ENCODE assay signal across 13 cellular contexts in genomic region chr11:86952221-86952875, GRCh38. TPM values are rescaled to one million over a fixed set of nuclear protein-coding genes. Genes with fewer than 3 reads are reported as not detected.
A peak's percentile ranks its signal among the peaks of the same experiment; 100 is the strongest.
DNase-seq lines count a peak whose midpoint lies in the region; ATAC-seq and TF ChIP-seq lines count a peak whose summit lies in the region.
"Had no signal": no experiment of that assay in that cellular context is flagged by ENCODE, and none has a peak within 500 bp of the region (broad histone marks: within the 10 kb centered on the region; RNA-seq: fewer than 3 reads in every experiment).

No MANE protein-coding gene starts in this region.

- H3K18ac ChIP-seq in trophoblast cell (ENCODE audit: low read length) = no peak overlapping the region

- H2BK12ac ChIP-seq in trophoblast cell (ENCODE audit: low read length) = no peak overlapping the region

- no peak for ATAC-seq in upper lobe of left lung (ENCODE audit: low FRiP score in 2 of 2)

- H3K4me3 Mint-ChIP-seq in osteocyte (ENCODE audit: unreplicated experiment) = peak overlapping the region; percentile 79
- H3K4me3 Mint-ChIP-seq: activated B cell treated with CpG ODN at 0.5 μM for 24 hours; activated naive CD8-positive, alpha-beta T cell treated with anti-CD3 and anti-CD28 coated beads, Interleukin-2, amount 10 ng/mL, durations not matched to agents 7 days and 5 days had no signal

- TF ChIP-seq CTCF in ascending aorta (IDR thresholded peaks at IDR 0.05) = no peak
- no peak for TF ChIP-seq CTCF in fibroblast of the aortic adventitia (IDR thresholded peaks at IDR 0.05; ENCODE audit: insufficient read depth, low read length)
- TF ChIP-seq CTCF in osteocyte (IDR thresholded peaks at IDR 0.05) = no peak
- TF ChIP-seq CTCF in upper lobe of left lung (IDR thresholded peaks at IDR 0.05) = no peak

- WGBS in upper lobe of left lung, 2 donors = 48 to 52% methylated on average over 7 to 8 of the region's 8 CpGs
- WGBS in trophoblast cell (ENCODE audit: extremely low coverage, insufficient coverage, insufficient read length) = no CpG with 5 or more reads among the region's 8 CpGs

- peaks cover 16% of the 10 kb centered on the region for H3K36me3 Mint-ChIP-seq in osteocyte (ENCODE audit: unreplicated experiment)
- H3K36me3 Mint-ChIP-seq: activated naive CD8-positive, alpha-beta T cell treated with anti-CD3 and anti-CD28 coated beads, Interleukin-2, amount 10 ng/mL, durations not matched to agents 7 days and 5 days had no signal

- intact Hi-C loops in ascending aorta (cut with DNase I) = no loop called here

- H3K4me3 ChIP-seq in ascending aorta (peak overlapping the region; percentile 99 to 100), fibroblast of the aortic adventitia (ENCODE audit: low read depth, low read length) (peak overlapping the region; percentile 79), upper lobe of left lung (peak overlapping the region; percentile 57 to 97 (median 87)), trophoblast cell (ENCODE audit: low read depth, low read length) (no peak overlapping the region)

- TF ChIP-seq POLR2A in upper lobe of left lung (IDR thresholded peaks at IDR 0.05) = no peak

- no peak overlapping the region for H2BK120ac ChIP-seq in trophoblast cell (ENCODE audit: insufficient read depth, low read length, poor library complexity)

- H3K27me3 ChIP-seq in ascending aorta (no peaks in the 10 kb centered on the region), upper lobe of left lung (no peaks in the 10 kb centered on the region), trophoblast cell (ENCODE audit: insufficient read depth, low read length) (no peaks in the 10 kb centered on the region)

- no peaks in the 10 kb centered on the region for H3K9me3 Mint-ChIP-seq in osteocyte (ENCODE audit: unreplicated experiment)
- H3K9me3 Mint-ChIP-seq: activated B cell treated with CpG ODN at 0.5 μM for 24 hours; activated naive CD8-positive, alpha-beta T cell treated with anti-CD3 and anti-CD28 coated beads, Interleukin-2, amount 10 ng/mL, durations not matched to agents 7 days and 5 days; CD4-positive, alpha-beta T cell; neural crest cell had no signal

- H3K27ac ChIP-seq in ascending aorta (peak overlapping the region; percentile 93 to 94), upper lobe of left lung (peak overlapping the region; percentile 86 to 96 (median 92)), trophoblast cell (ENCODE audit: low read depth, low read length) (no peak overlapping the region)

- H3K9me3 ChIP-seq in ascending aorta = no peaks in the 10 kb centered on the region
- no peaks in the 10 kb centered on the region for H3K9me3 ChIP-seq in upper lobe of left lung
- H3K9me3 ChIP-seq in trophoblast cell (ENCODE audit: insufficient read depth, low read depth, low read length) = no peaks in the 10 kb centered on the region

- H3K4me2 ChIP-seq in trophoblast cell (ENCODE audit: low read length) = no peak overlapping the region

- H2AFZ ChIP-seq in trophoblast cell (ENCODE audit: insufficient read depth, low read length, poor library complexity) = no peak overlapping the region

- no peak for TF ChIP-seq EP300 in upper lobe of left lung (IDR thresholded peaks at IDR 0.05)

- no peak overlapping the region for H2AK5ac ChIP-seq in trophoblast cell (ENCODE audit: low read length)

- no peak overlapping the region for H3K4ac ChIP-seq in trophoblast cell (ENCODE audit: low read depth, low read length)

- no peak overlapping the region for H4K8ac ChIP-seq in trophoblast cell (ENCODE audit: low read depth, low read length)

- peaks cover 13 to 37% of the 10 kb centered on the region in 2 donors for H3K4me1 ChIP-seq in ascending aorta
- peaks cover 17 to 28% (median 25%) of the 10 kb centered on the region in 4 donors for H3K4me1 ChIP-seq in upper lobe of left lung
- peaks cover 9 to 11% of the 10 kb centered on the region in 2 experiments for H3K4me1 ChIP-seq in trophoblast cell (ENCODE audit: control insufficient read depth in 1 of 2, insufficient read depth in 2 of 2, low read length in 2 of 2)

- no peaks in the 10 kb centered on the region for H3K27me3 Mint-ChIP-seq in osteocyte (ENCODE audit: unreplicated experiment)

- H3K36me3 ChIP-seq in ascending aorta (peaks cover 6 to 22% of the 10 kb centered on the region in 2 donors), upper lobe of left lung (peaks cover 0 to 44% (median 3%) of the 10 kb centered on the region in 4 donors), trophoblast cell (ENCODE audit: control insufficient read depth in 1 of 2, insufficient read depth in 2 of 2, low read length in 2 of 2) (peaks cover 3 to 13% of the 10 kb centered on the region in 2 experiments)

- H3K79me2 ChIP-seq in trophoblast cell (ENCODE audit: control insufficient read depth, insufficient read depth, low read length, poor library complexity) = peaks cover 4% of the 10 kb centered on the region

- H3K27ac Mint-ChIP-seq in osteocyte (ENCODE audit: unreplicated experiment) = peak overlapping the region; percentile 66
- H3K27ac Mint-ChIP-seq: activated B cell treated with CpG ODN at 0.5 μM for 24 hours; activated naive CD8-positive, alpha-beta T cell treated with anti-CD3 and anti-CD28 coated beads, Interleukin-2, amount 10 ng/mL, durations not matched to agents 7 days and 5 days; CD4-positive, alpha-beta T cell had no signal

- DNase-seq in ascending aorta (ENCODE audit: low spot score in 2 of 2) (no peak), fibroblast of the aortic adventitia (ENCODE audit: low read depth) (peak; percentile 85), osteocyte (ENCODE audit: extremely low spot score, unreplicated experiment) (no peak), upper lobe of left lung (no peak), RPMI8226 (no peak), putamen (ENCODE audit: low spot score) (no peak), trophoblast cell (no peak)
- DNase-seq: activated B cell treated with CpG ODN at 0.5 μM for 24 hours; activated CD8-positive, alpha-beta memory T cell treated with anti-CD3 and anti-CD28 coated beads, Interleukin-2, amount 50 U/mL, for 48 hours; activated naive CD8-positive, alpha-beta T cell treated with anti-CD3 and anti-CD28 coated beads, Interleukin-2, amount 10 ng/mL, durations not matched to agents 7 days and 5 days; CD4-positive, alpha-beta T cell; NCI-H345 had no signal

- peaks cover 13% of the 10 kb centered on the region for H3K79me1 ChIP-seq in trophoblast cell (ENCODE audit: low read length)

- H3K14ac ChIP-seq in trophoblast cell (ENCODE audit: low read length) = no peak overlapping the region

- H3K4me1 Mint-ChIP-seq in osteocyte (ENCODE audit: unreplicated experiment) = peaks cover 48% of the 10 kb centered on the region

- no peak overlapping the region for H4K91ac ChIP-seq in trophoblast cell (ENCODE audit: low read depth, low read length)

- H2BK5ac ChIP-seq in trophoblast cell (ENCODE audit: low read depth, low read length, poor library complexity) = no peak overlapping the region

- no peak overlapping the region for H3K23ac ChIP-seq in trophoblast cell (ENCODE audit: low read length)

- H3K9ac ChIP-seq in trophoblast cell (ENCODE audit: low read length) = no peak overlapping the region

- no peak overlapping the region for H4K12ac ChIP-seq in trophoblast cell (ENCODE audit: low read depth, low read length)

RNA-seq across cellular contexts. Expression of gene FZD4, which starts 2.8 kb away (rescaled TPM):
- total RNA-seq in ascending aorta = 124 TPM
- total RNA-seq in fibroblast of the aortic adventitia (ENCODE audit: low replicate concordance) = 50.2 and 63.9 TPM in 2 replicates
- total RNA-seq in osteocyte = 14.2 and 14.5 TPM in 2 replicates
- 10 to 100 TPM; 24.1 to 69.2 (median 38.2) TPM for total RNA-seq in upper lobe of left lung
- 2.8 and 3.0 TPM in 2 replicates for polyA plus RNA-seq in trophoblast cell (2013)
- total RNA-seq: activated B cell treated with CpG ODN at 0.5 μM for 24 hours; CD4-positive, alpha-beta T cell had no signal
